In the genomic region with DNA sequence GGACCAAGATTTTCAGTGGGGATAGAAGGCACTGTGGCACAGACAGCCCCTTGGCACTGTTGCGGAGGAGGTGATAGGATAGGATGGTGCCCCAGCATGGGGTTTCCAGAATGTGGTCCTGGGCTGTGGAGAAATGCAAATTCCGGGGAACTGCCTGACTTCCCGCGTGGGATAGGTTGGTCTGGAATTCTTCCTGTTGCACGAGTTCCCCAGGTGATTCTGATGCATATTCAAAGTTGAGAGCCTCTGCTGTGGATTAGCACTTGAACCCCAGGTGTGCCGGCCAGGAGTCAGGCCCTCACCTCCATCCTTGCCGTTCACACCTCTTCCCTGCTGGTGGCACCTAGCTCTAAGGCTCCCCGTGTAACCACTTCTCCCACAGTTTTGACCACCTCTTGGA, we compare ENCODE assay signal across 21 cellular contexts. TPM values are rescaled to one million over a fixed set of nuclear protein-coding genes. Genes with fewer than 3 reads are reported as not detected.
DNase-seq lines count a peak whose midpoint lies in the region; ATAC-seq lines count a peak whose summit lies in the region.
"Had no signal": no experiment of that assay in that cellular context is flagged by ENCODE, and none has a peak within 500 bp of the region (broad histone marks: within the 10 kb centered on the region; RNA-seq: fewer than 3 reads in every experiment).

No MANE protein-coding gene starts in this region.

- peak overlapping the region; percentile 99 for H3K4ac ChIP-seq in trophoblast cell (ENCODE audit: low read depth, low read length)

- ATAC-seq in T-cell (replicated peaks in 1 of 4): no peak
- no peak for ATAC-seq in activated naive CD8-positive, alpha-beta T cell treated with anti-CD3 and anti-CD28 coated beads, Interleukin-2, amount 50 U/mL, for 24 hours
- no peak for ATAC-seq in left lobe of liver
- ATAC-seq in HG03439 (IDR thresholded peaks at IDR 0.05; ENCODE audit: unreplicated experiment): no peak
- ATAC-seq: activated CD4-positive, CD25-positive, alpha-beta regulatory T cell treated with anti-CD3 and anti-CD28 coated beads, Interleukin-2, amount 50 U/mL, for 24 hours; body of pancreas had no signal

- no peak overlapping the region for H3K4me2 ChIP-seq in trophoblast cell (ENCODE audit: low read length)

- peaks cover 95 to 99% (median 97%) of the 10 kb centered on the region in 3 donors for H3K4me1 Mint-ChIP-seq in T-cell
- peaks cover 94% of the 10 kb centered on the region for H3K4me1 Mint-ChIP-seq in activated naive CD8-positive, alpha-beta T cell treated with anti-CD3 and anti-CD28 coated beads, Interleukin-2, amount 50 U/mL, for 24 hours

- H3K4me3 Mint-ChIP-seq in T-cell: peak overlapping the region in 2 of 3 donors; percentile 18 to 61
- peak overlapping the region; percentile 22 for H3K4me3 Mint-ChIP-seq in activated naive CD8-positive, alpha-beta T cell treated with anti-CD3 and anti-CD28 coated beads, Interleukin-2, amount 50 U/mL, for 24 hours
- H3K4me3 Mint-ChIP-seq: mesothelial cell of epicardium, type B pancreatic cell had no signal

- no peaks in the 10 kb centered on the region for H3K79me1 ChIP-seq in trophoblast cell (ENCODE audit: low read length)

- no peaks in the 10 kb centered on the region for H3K9me3 ChIP-seq in trophoblast cell (ENCODE audit: insufficient read depth, low read depth, low read length)
- H3K9me3 ChIP-seq: body of pancreas, spleen had no signal

- no CpG with 5 or more reads among the region's 8 CpGs for WGBS in trophoblast cell (ENCODE audit: extremely low coverage, insufficient coverage, insufficient read length)

- no peak overlapping the region for H3K9ac ChIP-seq in trophoblast cell (ENCODE audit: low read length)

- peaks cover 2 to 4% of the 10 kb centered on the region in 2 experiments for H3K36me3 ChIP-seq in trophoblast cell (ENCODE audit: control insufficient read depth in 1 of 2, insufficient read depth in 2 of 2, low read length in 2 of 2)

- H2BK12ac ChIP-seq in trophoblast cell (ENCODE audit: low read length): no peak overlapping the region

- H3K27ac ChIP-seq in trophoblast cell (ENCODE audit: low read depth, low read length): no peak overlapping the region
- H3K27ac ChIP-seq: body of pancreas had no signal

- peaks cover 25% of the 10 kb centered on the region for H3K79me2 ChIP-seq in trophoblast cell (ENCODE audit: control insufficient read depth, insufficient read depth, low read length, poor library complexity)

- CTCF ChIA-PET in T-cell (lab: Charles Lee): no interaction called here

- H3K9me3 Mint-ChIP-seq in T-cell: no peaks in the 10 kb centered on the region
- no peaks in the 10 kb centered on the region for H3K9me3 Mint-ChIP-seq in activated naive CD8-positive, alpha-beta T cell treated with anti-CD3 and anti-CD28 coated beads, Interleukin-2, amount 50 U/mL, for 24 hours
- H3K9me3 Mint-ChIP-seq: mesothelial cell of epicardium had no signal

- no peak overlapping the region for H2BK120ac ChIP-seq in trophoblast cell (ENCODE audit: insufficient read depth, low read length, poor library complexity)

- no peak overlapping the region for H2BK5ac ChIP-seq in trophoblast cell (ENCODE audit: low read depth, low read length, poor library complexity)

- H4K8ac ChIP-seq in trophoblast cell (ENCODE audit: low read depth, low read length): no peak overlapping the region

- peak overlapping the region; percentile 89 to 92 for H3K27ac Mint-ChIP-seq in T-cell
- H3K27ac Mint-ChIP-seq in activated naive CD8-positive, alpha-beta T cell treated with anti-CD3 and anti-CD28 coated beads, Interleukin-2, amount 50 U/mL, for 24 hours: peak overlapping the region; percentile 82
- H3K27ac Mint-ChIP-seq: mesothelial cell of epicardium, type B pancreatic cell had no signal

- H3K4me1 ChIP-seq in trophoblast cell (ENCODE audit: control insufficient read depth in 1 of 2, insufficient read depth in 2 of 2, low read length in 2 of 2): peaks cover 0 to 1% of the 10 kb centered on the region in 2 experiments

- H3K27me3 Mint-ChIP-seq in T-cell: no peaks in the 10 kb centered on the region
- no peaks in the 10 kb centered on the region for H3K27me3 Mint-ChIP-seq in activated naive CD8-positive, alpha-beta T cell treated with anti-CD3 and anti-CD28 coated beads, Interleukin-2, amount 50 U/mL, for 24 hours
- H3K27me3 Mint-ChIP-seq: type B pancreatic cell had no signal

- no peak overlapping the region for H2AK5ac ChIP-seq in trophoblast cell (ENCODE audit: low read length)

- H3K14ac ChIP-seq in trophoblast cell (ENCODE audit: low read length): no peak overlapping the region

- peak; percentile 12 for DNase-seq in activated T-cell treated with anti-CD3 and anti-CD28 coated beads, Interleukin-2, amount 50 U/mL, for 1 hour
- DNase-seq in activated T-cell treated with anti-CD3 and anti-CD28 coated beads for 4 hours (no peak), T-cell (no peak), trophoblast cell (no peak), left lobe of liver (ENCODE audit: low spot score) (no peak), Ammon's horn (ENCODE audit: low spot score) (no peak)
- DNase-seq in activated naive CD8-positive, alpha-beta T cell treated with anti-CD3 and anti-CD28 coated beads, Interleukin-2, amount 50 U/mL, for 24 hours: no peak
- DNase-seq: body of pancreas; cortex of kidney; foreskin melanocyte; HCEC 1CT; NCI-H1436 treated with DMSO at 0.1 percent for 48 hours; NCI-H2171 treated with DMSO at 0.1 percent for 48 hours; OCI-M1; SIG-M5; spleen; stimulated activated CD8-positive, alpha-beta memory T cell treated with anti-CD3 and anti-CD28 coated beads, Interleukin-4, amount 100 ng/mL, for 48 hours had no signal

- H4K91ac ChIP-seq in trophoblast cell (ENCODE audit: low read depth, low read length): no peak overlapping the region

- no peaks in the 10 kb centered on the region for H3K27me3 ChIP-seq in trophoblast cell (ENCODE audit: insufficient read depth, low read length)
- H3K27me3 ChIP-seq: body of pancreas, spleen had no signal

- no peak overlapping the region for H3K23ac ChIP-seq in trophoblast cell (ENCODE audit: low read length)

- H3K18ac ChIP-seq in trophoblast cell (ENCODE audit: low read length): no peak overlapping the region

- no peak overlapping the region for H2AFZ ChIP-seq in trophoblast cell (ENCODE audit: insufficient read depth, low read length, poor library complexity)

- H3K4me3 ChIP-seq in trophoblast cell (ENCODE audit: low read depth, low read length): no peak overlapping the region
- H3K4me3 ChIP-seq: body of pancreas, spleen had no signal

- no peak overlapping the region for H4K12ac ChIP-seq in trophoblast cell (ENCODE audit: low read depth, low read length)

- POLR2A ChIA-PET in T-cell (lab: Charles Lee): no interaction called here

- peaks cover 20% of the 10 kb centered on the region for H3K36me3 Mint-ChIP-seq in T-cell
- peaks cover 34% of the 10 kb centered on the region for H3K36me3 Mint-ChIP-seq in activated naive CD8-positive, alpha-beta T cell treated with anti-CD3 and anti-CD28 coated beads, Interleukin-2, amount 50 U/mL, for 24 hours (ENCODE audit: low read depth)
- H3K36me3 Mint-ChIP-seq: mesothelial cell of epicardium had no signal

RNA-seq across cellular contexts. Expression of gene NCK2, which starts 15.5 kb away (rescaled TPM):
- 100 to 1,000 TPM in 4 of 5 donors, 10 to 100 TPM in 1; 97.7 to 154 (median 120) TPM for total RNA-seq in T-cell
- 48.7 and 51.4 TPM in 2 replicates for polyA plus RNA-seq in trophoblast cell (2013)
- total RNA-seq in left lobe of liver: 6.3 TPM

Comparison
In these comparisons a context has a peak if more than half of its experiments do, and no peak if none do; other contexts are left out.
1. RNA of gene NCK2, which starts 15.5 kb away (total RNA-seq): 97.7 to 154 TPM in T-cell; 6.3 TPM in left lobe of liver (single experiment); every median in the first group is over 10 times any median in the second.